Comparison of ENCODE assay signal across 19 cellular contexts in the genomic region with DNA sequence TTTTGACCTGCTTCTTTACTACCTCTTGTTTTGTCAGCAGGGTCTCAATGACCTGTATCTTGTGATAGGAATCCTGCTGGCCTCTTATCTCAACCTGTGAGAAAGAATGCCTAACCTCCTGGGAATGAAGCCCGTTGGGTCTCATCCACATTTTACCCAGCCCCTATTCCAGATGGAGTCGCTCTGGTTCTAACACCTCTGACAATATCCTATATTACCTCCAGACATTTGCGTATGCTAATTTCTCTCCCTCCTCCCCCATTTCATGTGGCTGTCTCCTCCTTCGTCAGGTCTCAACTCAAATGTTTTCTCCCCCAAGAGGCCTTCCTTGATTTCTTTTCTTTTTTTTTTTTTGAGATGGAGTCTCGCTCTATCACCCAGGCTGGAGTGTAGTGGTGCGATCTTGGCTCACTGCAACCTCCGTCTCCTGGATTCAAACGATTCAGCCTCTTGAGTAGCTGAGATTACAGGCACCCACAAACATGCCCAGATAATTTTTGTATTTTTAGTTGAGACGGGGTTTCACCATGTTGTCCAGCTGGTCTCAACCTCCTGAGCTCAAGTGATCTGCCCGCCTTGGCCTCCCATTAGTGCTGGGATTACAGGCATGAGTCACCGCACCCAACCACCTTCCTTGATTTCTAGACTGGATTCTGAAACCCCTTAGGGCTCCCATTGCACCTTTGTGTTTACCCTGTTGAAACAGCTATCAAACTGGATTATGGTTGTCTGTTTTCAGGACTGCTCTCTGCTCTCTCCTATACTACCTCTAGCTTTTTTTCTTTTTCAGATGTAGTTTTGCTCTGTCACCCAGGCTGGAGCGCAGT. TPM values are rescaled to one million over a fixed set of nuclear protein-coding genes. Genes with fewer than 3 reads are reported as not detected.
A peak's percentile ranks its signal among the peaks of the same experiment; 100 is the strongest.
DNase-seq lines count a peak whose midpoint lies in the region; ATAC-seq and TF ChIP-seq lines count a peak whose summit lies in the region.
"Had no signal": no experiment of that assay in that cellular context is flagged by ENCODE, and none has a peak within 500 bp of the region (broad histone marks: within the 10 kb centered on the region; RNA-seq: fewer than 3 reads in every experiment).

No MANE protein-coding gene starts in this region.

- TF ChIP-seq CTCF in left ventricle myocardium inferior (IDR thresholded peaks at IDR 0.05; ENCODE audit: borderline replicate concordance): no peak
- TF ChIP-seq CTCF in BE2C (IDR thresholded peaks at IDR 0.05; ENCODE audit: low read depth, low read length): no peak
- no peak for TF ChIP-seq CTCF in coronary artery (IDR thresholded peaks at IDR 0.05)

- no peaks in the 10 kb centered on the region for H3K36me3 ChIP-seq in left ventricle myocardium inferior
- H3K36me3 ChIP-seq in BE2C: no peaks in the 10 kb centered on the region
- H3K36me3 ChIP-seq: brain microvascular endothelial cell had no signal

- intact Hi-C loops in left ventricle myocardium inferior (cut with micrococcal nuclease) (no loop called here), cardiac septum (cut with DNase I) (no loop called here)

- H3K4me3 ChIP-seq in left ventricle myocardium inferior (no peak overlapping the region), BE2C (ENCODE audit: low read depth, low read length) (no peak overlapping the region), coronary artery (no peak overlapping the region)

- peak overlapping the region; percentile 30 for H3K27ac ChIP-seq in left ventricle myocardium inferior (replicated peaks)
- H3K27ac ChIP-seq in coronary artery: no peak overlapping the region
- H3K27ac ChIP-seq: brain microvascular endothelial cell had no signal

- H3K27me3 ChIP-seq in left ventricle myocardium inferior (ENCODE audit: low read depth) (no peaks in the 10 kb centered on the region), BE2C (no peaks in the 10 kb centered on the region)
- H3K27me3 ChIP-seq: brain microvascular endothelial cell had no signal

- DNase-seq in left ventricle myocardium inferior (no peak), cardiac septum (ENCODE audit: low spot score) (no peak), amniotic epithelial cell (ENCODE audit: low read depth) (peak; percentile 82), iPS-NIHi7 (ENCODE audit: extremely low spot score) (peak; percentile 31), BE2C (no peak), anterior cingulate cortex (lab: John Stamatoyannopoulos, UW) (no peak), coronary artery (ENCODE audit: low spot score) (no peak)
- DNase-seq: activated B cell treated with CpG ODN at 0.5 μM for 24 hours; activated CD8-positive, alpha-beta T cell treated with anti-CD3 and anti-CD28 coated beads, Interleukin-2, amount 10 ng/mL, durations not matched to agents 7 days and 5 days; activated T-cell treated with anti-CD3 and anti-CD28 coated beads, Interleukin-2, amount 50 U/mL, for 4 hours; brain microvascular endothelial cell; DMS153; NCI-H1694; nephron progenitor cell; NK-92 treated with Interleukin-12 subunit alpha and Interleukin-12 subunit beta, amount 100 ng/mL, for 24 hours; SHP77; stimulated activated CD4-positive, alpha-beta T cell treated with anti-CD3 and anti-CD28 coated beads, Interleukin-12 subunit alpha, Interleukin-12 subunit beta, amount 100 ng/mL, for 4 hours; T-helper 17 cell had no signal

- no peak for ATAC-seq in GM21381 (IDR thresholded peaks at IDR 0.05; ENCODE audit: unreplicated experiment)
- ATAC-seq: activated CD8-positive, alpha-beta T cell treated with anti-CD3 and anti-CD28 coated beads, Interleukin-2, amount 10 ng/mL, durations not matched to agents 7 days and 5 days; activated T-cell treated with anti-CD3 and anti-CD28 coated beads, Interleukin-2, amount 50 U/mL, for 4 hours; T-helper 17 cell had no signal

- no peaks in the 10 kb centered on the region for H3K9me3 ChIP-seq in left ventricle myocardium inferior (replicated peaks)
- no peaks in the 10 kb centered on the region for H3K9me3 ChIP-seq in BE2C

- H3K4me1 ChIP-seq in left ventricle myocardium inferior (peaks cover 40% of the 10 kb centered on the region), BE2C (no peaks in the 10 kb centered on the region)

RNA-seq across cellular contexts. Expression of a gene that starts 49.5 kb away (rescaled TPM):
- total RNA-seq in left ventricle myocardium inferior (31.0 TPM), cardiac septum (28.0 TPM)
- 36.9 TPM for polyA plus RNA-seq in BE2C (2012; ENCODE audit: insufficient read depth, insufficient read length, low read depth)

RNA-seq across cellular contexts. Expression of a gene that starts 49.5 kb away (rescaled TPM):
- total RNA-seq in left ventricle myocardium inferior (4.6 TPM), cardiac septum (7.2 TPM)
- 4.5 TPM for polyA plus RNA-seq in BE2C (2012; ENCODE audit: insufficient read depth, insufficient read length, low read depth)

Comparison
In these comparisons a context has a peak if more than half of its experiments do, and no peak if none do; other contexts are left out.
1. DNase-seq: peak in amniotic epithelial cell (single experiment) and iPS-NIHi7 (single experiment); none in left ventricle myocardium inferior (single experiment), cardiac septum (single experiment), BE2C (single experiment), anterior cingulate cortex (0 of 58) and coronary artery (single experiment).